ENCODE assay signal across 17 cellular contexts in the genomic region with DNA sequence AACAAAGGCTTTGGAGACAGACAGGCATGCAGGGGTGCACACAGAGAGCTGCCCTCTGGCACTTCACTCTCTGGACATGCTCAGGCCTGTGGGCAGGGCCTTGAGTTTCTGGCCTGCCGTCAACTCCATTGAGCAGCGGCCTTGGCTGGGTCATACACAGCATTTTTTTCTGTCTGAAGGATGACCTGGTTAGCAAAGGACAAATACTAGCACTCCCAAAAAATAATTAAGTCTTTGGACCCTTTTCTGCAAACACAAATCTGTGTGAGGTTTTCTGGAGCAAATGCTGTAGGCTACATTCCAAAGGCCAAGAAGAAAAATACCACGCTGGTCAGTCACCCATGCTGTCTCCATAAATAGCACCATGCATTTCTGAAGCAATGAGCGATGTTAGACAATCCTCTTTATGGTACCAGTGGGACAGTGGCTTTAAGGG.
DNase-seq lines count a peak whose midpoint lies in the region; TF ChIP-seq lines count a peak whose summit lies in the region.
"Had no signal": no experiment of that assay in that cellular context is flagged by ENCODE, and none has a peak within 500 bp of the region (broad histone marks: within the 10 kb centered on the region; RNA-seq: fewer than 3 reads in every experiment).

No MANE protein-coding gene starts in this region.

- WGBS in spleen, 5 donors, result 60 to 71% (median 65%) methylated on average over 4 of the region's 4 CpGs

- no peak overlapping the region for H3K27ac ChIP-seq in spleen
- H3K27ac ChIP-seq: C4-2B had no signal

- DNase-seq in HFFc6 (peak; percentile 71), cardiac fibroblast (ENCODE audit: low read depth in 2 of 2) (peak; percentile 66 to 67), hepatic stellate cell (ENCODE audit: low spot score) (peak; percentile 75), spleen (peak; percentile 78), mesenteric fat pad (ENCODE audit: low spot score) (no peak), NCI-H1105 (lab: John Stamatoyannopoulos, UW) (no peak), SIG-M5 treated with dmso at 0.1 percent for 504 hours (lab: John Stamatoyannopoulos, UW; ENCODE audit: unreplicated experiment) (no peak)
- DNase-seq in activated CD4-positive, alpha-beta T cell treated with anti-CD3 and anti-CD28 coated beads, Interleukin-2, amount 10 ng/mL, durations not matched to agents 7 days and 5 days, result no peak
- DNase-seq: activated naive CD4-positive, alpha-beta T cell treated with anti-CD3 and anti-CD28 coated beads, Interleukin-2, amount 50 U/mL, for 16 hours; effector CD8-positive, alpha-beta T cell; H9; NCI-H1092 treated with DMSO at 0.1 percent for 48 hours; NCI-H524 treated with DMSO at 0.1 percent for 48 hours; posterior cingulate gyrus had no signal

- H3K27ac Mint-ChIP-seq in HFFc6, result peak overlapping the region; percentile 51
- no peak overlapping the region for H3K27ac Mint-ChIP-seq in activated CD4-positive, alpha-beta T cell treated with anti-CD3 and anti-CD28 coated beads, Interleukin-2, amount 10 ng/mL, durations not matched to agents 7 days and 5 days
- H3K27ac Mint-ChIP-seq: H9; memory B cell; stimulated activated memory B cell treated with anti-CD40 and anti-IgM and Interleukin-4, amounts not matched to agents 10 μg/mL and 1 μg/mL and 100 μg/mL, for 72 hours had no signal

- no peaks in the 10 kb centered on the region for H3K36me3 ChIP-seq in spleen

- H3K36me3 Mint-ChIP-seq in HFFc6 (ENCODE audit: low read depth), result peaks cover 5% of the 10 kb centered on the region; the same call in 1 of the 2 replicates
- no peaks in the 10 kb centered on the region for H3K36me3 Mint-ChIP-seq in activated CD4-positive, alpha-beta T cell treated with anti-CD3 and anti-CD28 coated beads, Interleukin-2, amount 10 ng/mL, durations not matched to agents 7 days and 5 days (ENCODE audit: low read depth)
- H3K36me3 Mint-ChIP-seq: memory B cell; stimulated activated memory B cell treated with anti-CD40 and anti-IgM and Interleukin-4, amounts not matched to agents 10 μg/mL and 1 μg/mL and 100 μg/mL, for 72 hours had no signal

- H3K4me3 Mint-ChIP-seq in HFFc6, result no peak overlapping the region
- no peak overlapping the region for H3K4me3 Mint-ChIP-seq in activated CD4-positive, alpha-beta T cell treated with anti-CD3 and anti-CD28 coated beads, Interleukin-2, amount 10 ng/mL, durations not matched to agents 7 days and 5 days
- H3K4me3 Mint-ChIP-seq: H9; memory B cell; stimulated activated memory B cell treated with anti-CD40 and anti-IgM and Interleukin-4, amounts not matched to agents 10 μg/mL and 1 μg/mL and 100 μg/mL, for 72 hours had no signal

- CTCF ChIA-PET in activated CD4-positive, alpha-beta T cell treated with anti-CD3 and anti-CD28 coated beads, Interleukin-2, amount 10 ng/mL, durations not matched to agents 7 days and 5 days (lab: Charles Lee), result no interaction called here

- H3K4me3 ChIP-seq in cardiac fibroblast (replicated peaks in 1 of 2; ENCODE audit: low read depth in 2 of 2, low read length in 2 of 2) (no peak overlapping the region), spleen (no peak overlapping the region)

- no peak for TF ChIP-seq POLR2A in spleen (IDR thresholded peaks at IDR 0.05)

- POLR2A ChIA-PET in activated CD4-positive, alpha-beta T cell treated with anti-CD3 and anti-CD28 coated beads, Interleukin-2, amount 10 ng/mL, durations not matched to agents 7 days and 5 days (lab: Charles Lee), result no interaction called here

- no peaks in the 10 kb centered on the region; the same call in 1 of the 2 replicates for H3K9me3 Mint-ChIP-seq in HFFc6
- no peaks in the 10 kb centered on the region for H3K9me3 Mint-ChIP-seq in activated CD4-positive, alpha-beta T cell treated with anti-CD3 and anti-CD28 coated beads, Interleukin-2, amount 10 ng/mL, durations not matched to agents 7 days and 5 days

- TF ChIP-seq CTCF in HFFc6 (IDR thresholded peaks at IDR 0.05) (no peak), cardiac fibroblast (IDR thresholded peaks at IDR 0.05; ENCODE audit: low read depth, low read length) (no peak), spleen (IDR thresholded peaks at IDR 0.05 in 8 of 11, conservative IDR thresholded peaks at IDR 0.05 in 3 of 11) (no peak)

- H3K9me3 ChIP-seq in spleen, result no peaks in the 10 kb centered on the region

- no peaks in the 10 kb centered on the region for H3K4me1 ChIP-seq in spleen

- intact Hi-C loops in spleen (cut with DNase I; ENCODE audit: low total_unique reads), result no loop called here

- no peaks in the 10 kb centered on the region for H3K27me3 ChIP-seq in spleen (replicated peaks in 1 of 7)

- H3K27me3 Mint-ChIP-seq in HFFc6 (ENCODE audit: insufficient read depth), result no peaks in the 10 kb centered on the region; the same call in 1 of the 2 replicates
- no peaks in the 10 kb centered on the region for H3K27me3 Mint-ChIP-seq in activated CD4-positive, alpha-beta T cell treated with anti-CD3 and anti-CD28 coated beads, Interleukin-2, amount 10 ng/mL, durations not matched to agents 7 days and 5 days
- H3K27me3 Mint-ChIP-seq: memory B cell; stimulated activated memory B cell treated with anti-CD40 and anti-IgM and Interleukin-4, amounts not matched to agents 10 μg/mL and 1 μg/mL and 100 μg/mL, for 72 hours had no signal

- H3K4me1 Mint-ChIP-seq in HFFc6 (ENCODE audit: low read depth), result peaks cover 59% of the 10 kb centered on the region
- no peaks in the 10 kb centered on the region for H3K4me1 Mint-ChIP-seq in activated CD4-positive, alpha-beta T cell treated with anti-CD3 and anti-CD28 coated beads, Interleukin-2, amount 10 ng/mL, durations not matched to agents 7 days and 5 days
- H3K4me1 Mint-ChIP-seq: memory B cell; stimulated activated memory B cell treated with anti-CD40 and anti-IgM and Interleukin-4, amounts not matched to agents 10 μg/mL and 1 μg/mL and 100 μg/mL, for 72 hours had no signal

Comparison
In these comparisons a context has a peak if more than half of its experiments do, and no peak if none do; other contexts are left out.
1. DNase-seq: peak in HFFc6 (single experiment), cardiac fibroblast (2 of 2), hepatic stellate cell (single experiment) and spleen (single experiment); none in mesenteric fat pad (single experiment), NCI-H1105 (single experiment), SIG-M5 treated with dmso at 0.1 percent for 504 hours (single experiment) and activated CD4-positive, alpha-beta T cell treated with anti-CD3 and anti-CD28 coated beads, Interleukin-2, amount 10 ng/mL, durations not matched to agents 7 days and 5 days (single experiment).